Comparison of ENCODE assay signal across 8 cellular contexts in the genomic region with DNA sequence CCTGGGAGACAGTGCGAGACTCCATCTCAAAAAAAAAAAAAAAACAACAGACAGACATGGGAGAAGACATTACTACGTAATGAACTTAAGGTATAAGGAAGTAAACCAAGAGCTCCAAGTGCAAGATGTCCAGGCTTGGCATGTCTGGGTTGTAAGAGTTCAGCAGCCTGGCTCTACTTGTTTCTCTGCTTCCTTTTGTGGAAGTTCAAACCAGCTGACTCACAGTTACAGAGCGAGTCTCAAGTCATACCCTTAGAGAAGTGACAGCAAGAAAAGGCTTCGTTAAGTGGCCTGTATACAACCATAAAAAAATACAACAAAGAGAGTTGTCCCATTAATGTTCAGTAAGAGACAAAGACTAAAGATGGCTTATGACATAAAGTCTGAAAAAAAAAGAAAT. TPM values are rescaled to one million over a fixed set of nuclear protein-coding genes. Genes with fewer than 3 reads are reported as not detected.
A peak's percentile ranks its signal among the peaks of the same experiment; 100 is the strongest.
DNase-seq lines count a peak whose midpoint lies in the region; ATAC-seq, FAIRE-seq and TF ChIP-seq lines count a peak whose summit lies in the region.

No MANE protein-coding gene starts in this region.

- H3K36me3 ChIP-seq in breast epithelium: no peaks in the 10 kb centered on the region
- peaks cover 78% of the 10 kb centered on the region for H3K36me3 ChIP-seq in mesodermal cell (ENCODE audit: control insufficient read depth, insufficient read depth, low read length)

- H3K4me1 ChIP-seq in breast epithelium (no peaks in the 10 kb centered on the region), mesodermal cell (ENCODE audit: control insufficient read depth, insufficient read depth, low read length, poor library complexity, severe bottlenecking) (peaks cover 5% of the 10 kb centered on the region)

- intact Hi-C loops in breast epithelium (cut with DNase I; ENCODE audit: low total_unique reads): loop anchor here (10.0 kb wide), 1 partner anchor 1725 kb away; no protein-coding TSS in a partner anchor

- DNase-seq in AML-193 (lab: John Stamatoyannopoulos, UW) (peak; percentile 67 to 79), MV-4-11 (lab: John Stamatoyannopoulos, UW) (peak; percentile 89), breast epithelium (ENCODE audit: low spot score in 2 of 2) (peak in 1 of 2 donors; percentile 56), frontal cortex (ENCODE audit: low spot score in 2 of 2) (no peak), GM19238 (ENCODE audit: insufficient read length, low spot score) (no peak), omental fat pad (ENCODE audit: low spot score) (no peak)

- WGBS in mesodermal cell (ENCODE audit: insufficient coverage in 2 of 2), 2 experiments: no CpG with 5 or more reads among the region's 4 CpGs

- no peaks in the 10 kb centered on the region for H3K27me3 ChIP-seq in breast epithelium

- no peak for FAIRE-seq in frontal cortex (lab: Jason Lieb, UNC)

- ATAC-seq in GM21529 (IDR thresholded peaks at IDR 0.05; ENCODE audit: unreplicated experiment) (no peak), omental fat pad (ENCODE audit: low FRiP score) (no peak)

- no peak for TF ChIP-seq POLR2A in breast epithelium (IDR thresholded peaks at IDR 0.05)

- TF ChIP-seq CTCF in breast epithelium (IDR thresholded peaks at IDR 0.05) (no peak), omental fat pad (IDR thresholded peaks at IDR 0.05) (no peak)

- no peaks in the 10 kb centered on the region for H3K9me3 ChIP-seq in breast epithelium
- H3K9me3 ChIP-seq in mesodermal cell (ENCODE audit: control insufficient read depth, low read length): no peaks in the 10 kb centered on the region

- H3K4me3 ChIP-seq in breast epithelium (peak overlapping the region; percentile 70 to 90 (median 85)), mesodermal cell (ENCODE audit: extremely low read depth, insufficient read depth, low read length, poor library complexity, severe bottlenecking) (peak overlapping the region; percentile 74)

- H3K27ac ChIP-seq in breast epithelium (peak overlapping the region; percentile 96 to 97), mesodermal cell (ENCODE audit: low read depth, low read length, severe bottlenecking) (no peak overlapping the region)

RNA-seq across cellular contexts. Expression of a gene that starts 1.3 kb away (rescaled TPM):
- total RNA-seq in breast epithelium (10 to 100 TPM; 29.2 to 32.6 (median 29.4) TPM), frontal cortex (33.8 TPM), omental fat pad (10 to 100 TPM; 27.1 to 38.5 (median 32.9) TPM)
- 46.8 TPM for polyA plus RNA-seq in mesodermal cell (2013, experiment 1 of 2)
- 38.1 TPM for polyA plus RNA-seq in mesodermal cell (2013, experiment 2 of 2)

RNA-seq across cellular contexts. Expression of a gene that starts 24.3 kb away (rescaled TPM):
- total RNA-seq in breast epithelium (10 to 100 TPM; 52.0 to 81.5 (median 64.2) TPM), frontal cortex (30.6 TPM), omental fat pad (10 to 100 TPM; 28.8 to 54.2 (median 42.7) TPM)
- polyA plus RNA-seq in mesodermal cell (2013, experiment 1 of 2): 37.3 TPM
- polyA plus RNA-seq in mesodermal cell (2013, experiment 2 of 2): 39.6 TPM

RNA-seq across cellular contexts. Expression of a gene that starts 31.5 kb away (rescaled TPM):
- total RNA-seq in breast epithelium (not detected), frontal cortex (not detected), omental fat pad (not detected)
- not detected for polyA plus RNA-seq in mesodermal cell (2013, experiment 1 of 2)
- polyA plus RNA-seq in mesodermal cell (2013, experiment 2 of 2): not detected

RNA-seq across cellular contexts. Expression of a gene that starts 50.5 kb away (rescaled TPM):
- total RNA-seq in breast epithelium (1 to 10 TPM; 4.5 to 8.2 (median 5.0) TPM), frontal cortex (163 TPM), omental fat pad (10 to 100 TPM in 1 of 4 donors, 1 to 10 TPM in 3; 4.2 to 11.2 (median 6.2) TPM)
- polyA plus RNA-seq in mesodermal cell (2013, experiment 1 of 2): 2.6 TPM
- 2.0 TPM for polyA plus RNA-seq in mesodermal cell (2013, experiment 2 of 2)

RNA-seq across cellular contexts. Expression of a gene that starts 52.9 kb away (rescaled TPM):
- total RNA-seq in breast epithelium: 10 to 100 TPM; 33.3 to 56.4 (median 56.1) TPM
- polyA plus RNA-seq in mesodermal cell (2013, experiment 1 of 2): 22.8 TPM
- 22.9 TPM for polyA plus RNA-seq in mesodermal cell (2013, experiment 2 of 2)
- 42.8 TPM for total RNA-seq in frontal cortex
- 10 to 100 TPM; 21.5 to 52.0 (median 37.9) TPM for total RNA-seq in omental fat pad

Comparison
In these comparisons a context has a peak if more than half of its experiments do, and no peak if none do; other contexts are left out.
1. DNase-seq: peak in AML-193 (2 of 2) and MV-4-11 (single experiment); none in frontal cortex (0 of 2), GM19238 (single experiment) and omental fat pad (single experiment).